ENCODE assay signal across 12 cellular contexts in genomic region chr2:200662727-200663126, GRCh38.
A peak's percentile ranks its signal among the peaks of the same experiment; 100 is the strongest.
DNase-seq lines count a peak whose midpoint lies in the region; ATAC-seq and TF ChIP-seq lines count a peak whose summit lies in the region.
"Had no signal": no experiment of that assay in that cellular context is flagged by ENCODE, and none has a peak within 500 bp of the region (broad histone marks: within the 10 kb centered on the region; RNA-seq: fewer than 3 reads in every experiment).

No MANE protein-coding gene starts in this region.

- TF ChIP-seq CTCF in choroid plexus epithelial cell (conservative IDR thresholded peaks at IDR 0.05; ENCODE audit: low read depth, low read length) (no peak), left ventricle myocardium inferior (IDR thresholded peaks at IDR 0.05; ENCODE audit: borderline replicate concordance) (no peak)

- no peak overlapping the region for H4K91ac ChIP-seq in mesenchymal stem cell (ENCODE audit: low read length)

- WGBS in mesenchymal stem cell, result 1% methylated on average over 7 of the region's 7 CpGs

- H3K27ac ChIP-seq in mesenchymal stem cell (ENCODE audit: low read length, poor library complexity, severe bottlenecking), result no peak overlapping the region
- no peak overlapping the region for H3K27ac ChIP-seq in left ventricle myocardium inferior (replicated peaks)
- H3K27ac ChIP-seq: spleen, upper lobe of left lung had no signal

- no peak overlapping the region for H3K23ac ChIP-seq in mesenchymal stem cell (ENCODE audit: low read length in 2 of 2)

- no peak overlapping the region for H2BK12ac ChIP-seq in mesenchymal stem cell (ENCODE audit: low read length in 2 of 2)

- no peak overlapping the region for H3K4me3 ChIP-seq in choroid plexus epithelial cell (ENCODE audit: low read depth, low read length)
- peak overlapping the region in 1 of 2 experiments; percentile 23 for H3K4me3 ChIP-seq in mesenchymal stem cell (ENCODE audit: insufficient read depth in 1 of 2, low read depth in 1 of 2, low read length in 2 of 2)
- H3K4me3 ChIP-seq in left ventricle myocardium inferior, result no peak overlapping the region
- H3K4me3 ChIP-seq: spleen, upper lobe of left lung had no signal

- no peak overlapping the region for H2BK120ac ChIP-seq in mesenchymal stem cell (ENCODE audit: low read depth, low read length)

- H2BK5ac ChIP-seq in mesenchymal stem cell (ENCODE audit: low read depth, low read length, poor library complexity, severe bottlenecking), result no peak overlapping the region

- H2AK5ac ChIP-seq in mesenchymal stem cell (ENCODE audit: low read length, severe bottlenecking), result no peak overlapping the region

- DNase-seq in Caki2 (ENCODE audit: low read depth) (peak; percentile 95), M059J (ENCODE audit: low read depth) (peak; percentile 95), choroid plexus epithelial cell (ENCODE audit: low read depth) (peak; percentile 72), mesenchymal stem cell (peak; percentile 76), NOMO-1 treated with DMSO at 0.1 percent for 48 hours (lab: John Stamatoyannopoulos, UW; ENCODE audit: unreplicated experiment) (no peak), left ventricle myocardium inferior (no peak), NCI-H2107 (lab: John Stamatoyannopoulos, UW) (no peak)
- DNase-seq: activated CD4-positive, alpha-beta T cell treated with anti-CD3 and anti-CD28 coated beads, Interleukin-2, amount 50 U/mL, for 1 hour; NCI-H510A; spleen; upper lobe of left lung had no signal

- in situ Hi-C loops in Caki2 (cut with HindIII; ENCODE audit: low pct_unique_long_range_greater_than_20kb, low sequenced_read_pairs), result no loop called here

- no peaks in the 10 kb centered on the region for H3K27me3 ChIP-seq in mesenchymal stem cell (ENCODE audit: control insufficient read depth in 1 of 2, insufficient read depth in 1 of 2, low read length in 2 of 2)
- peaks cover 24% of the 10 kb centered on the region for H3K27me3 ChIP-seq in left ventricle myocardium inferior (ENCODE audit: low read depth)
- H3K27me3 ChIP-seq: spleen, upper lobe of left lung had no signal

- H3K9me3 ChIP-seq in mesenchymal stem cell (ENCODE audit: control insufficient read depth, low read length), result no peaks in the 10 kb centered on the region
- no peaks in the 10 kb centered on the region for H3K9me3 ChIP-seq in left ventricle myocardium inferior (replicated peaks)
- H3K9me3 ChIP-seq: spleen, upper lobe of left lung had no signal

- H3K4ac ChIP-seq in mesenchymal stem cell (ENCODE audit: low read depth in 1 of 2, low read length in 2 of 2), result no peak overlapping the region

- no peak for ATAC-seq in HG02884 (IDR thresholded peaks at IDR 0.05; ENCODE audit: unreplicated experiment)

- H3K18ac ChIP-seq in mesenchymal stem cell (ENCODE audit: low read depth in 1 of 2, low read length in 2 of 2), result no peak overlapping the region

- intact Hi-C loops in left ventricle myocardium inferior (cut with micrococcal nuclease), result no loop called here

- H4K8ac ChIP-seq in mesenchymal stem cell (ENCODE audit: low read length), result no peak overlapping the region

- H3K4me2 ChIP-seq in mesenchymal stem cell (ENCODE audit: low read length, poor library complexity, severe bottlenecking), result no peak overlapping the region

- H3K14ac ChIP-seq in mesenchymal stem cell (ENCODE audit: low read length in 2 of 2), result no peak overlapping the region

- H3K36me3 ChIP-seq in mesenchymal stem cell (ENCODE audit: control insufficient read depth in 1 of 2, insufficient read depth in 2 of 2, low read depth in 1 of 2, low read length in 2 of 2) (peaks cover 0 to 41% of the 10 kb centered on the region in 2 experiments), left ventricle myocardium inferior (no peaks in the 10 kb centered on the region)
- H3K36me3 ChIP-seq: spleen, upper lobe of left lung had no signal

- peaks cover 2% of the 10 kb centered on the region for H3K4me1 ChIP-seq in mesenchymal stem cell (ENCODE audit: control insufficient read depth, insufficient read depth, low read depth, low read length)
- no peaks in the 10 kb centered on the region for H3K4me1 ChIP-seq in left ventricle myocardium inferior
- H3K4me1 ChIP-seq: spleen, upper lobe of left lung had no signal

- no peak overlapping the region for H2BK15ac ChIP-seq in mesenchymal stem cell (ENCODE audit: low read depth, poor library complexity, severe bottlenecking)

- no peaks in the 10 kb centered on the region for H3K79me1 ChIP-seq in mesenchymal stem cell (replicated peaks; ENCODE audit: low read length, poor library complexity, severe bottlenecking)

- peak overlapping the region; percentile 3 for H2AFZ ChIP-seq in mesenchymal stem cell (ENCODE audit: low read depth, low read length)

- peak overlapping the region; percentile 14 for H3K9ac ChIP-seq in mesenchymal stem cell (ENCODE audit: low read length)

Comparison
In these comparisons a context has a peak if more than half of its experiments do, and no peak if none do; other contexts are left out.
1. DNase-seq: peak in Caki2 (single experiment), M059J (single experiment), choroid plexus epithelial cell (single experiment) and mesenchymal stem cell (single experiment); none in NOMO-1 treated with DMSO at 0.1 percent for 48 hours (single experiment), left ventricle myocardium inferior (single experiment) and NCI-H2107 (single experiment).